In the genomic region with DNA sequence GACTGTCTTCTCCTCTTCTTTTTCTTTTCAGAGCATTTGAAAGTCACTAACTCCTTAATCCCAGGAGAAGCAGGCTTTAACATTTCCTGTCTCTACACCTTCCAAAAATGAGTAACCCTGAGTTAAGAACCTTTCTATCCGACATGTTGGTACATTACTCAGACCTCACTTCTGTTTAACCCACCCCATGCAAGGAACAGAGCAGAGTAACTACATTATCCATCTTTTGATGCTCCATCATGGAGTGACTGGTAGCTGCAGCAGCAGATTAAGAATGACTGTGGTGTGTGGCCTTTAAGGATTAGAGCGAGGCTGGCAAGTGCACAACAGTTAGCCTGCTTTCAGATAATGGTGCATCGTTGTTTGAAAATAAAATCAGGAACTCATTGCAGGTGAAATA, we compare ENCODE assay signal across 9 cellular contexts. TPM values are rescaled to one million over a fixed set of nuclear protein-coding genes. Genes with fewer than 3 reads are reported as not detected.
DNase-seq lines count a peak whose midpoint lies in the region; ATAC-seq and TF ChIP-seq lines count a peak whose summit lies in the region.
"Had no signal": no experiment of that assay in that cellular context is flagged by ENCODE, and none has a peak within 500 bp of the region (broad histone marks: within the 10 kb centered on the region; RNA-seq: fewer than 3 reads in every experiment).

No MANE protein-coding gene starts in this region.

- H3K27me3 Mint-ChIP-seq in activated naive CD4-positive, alpha-beta T cell treated with anti-CD3 and anti-CD28 coated beads, Interleukin-2, amount 50 U/mL, for 24 hours: no peaks in the 10 kb centered on the region

- in situ Hi-C loops in astrocyte of the spinal cord (cut with HindIII; ENCODE audit: low sequenced_read_pairs): no loop called here

- H3K9me3 Mint-ChIP-seq in activated naive CD4-positive, alpha-beta T cell treated with anti-CD3 and anti-CD28 coated beads, Interleukin-2, amount 50 U/mL, for 24 hours: no peaks in the 10 kb centered on the region

- peaks cover 65% of the 10 kb centered on the region for H3K4me1 Mint-ChIP-seq in activated naive CD4-positive, alpha-beta T cell treated with anti-CD3 and anti-CD28 coated beads, Interleukin-2, amount 50 U/mL, for 24 hours

- intact Hi-C loops in right lobe of liver (cut with DNase I): no loop called here

- ATAC-seq in right lobe of liver (no peak), HG03460 (IDR thresholded peaks at IDR 0.05; ENCODE audit: unreplicated experiment) (no peak)

- peak overlapping the region; percentile 94 for H3K4me3 Mint-ChIP-seq in activated naive CD4-positive, alpha-beta T cell treated with anti-CD3 and anti-CD28 coated beads, Interleukin-2, amount 50 U/mL, for 24 hours

- H3K9me3 ChIP-seq in right lobe of liver (no peaks in the 10 kb centered on the region), tibial nerve (no peaks in the 10 kb centered on the region)

- no peak for TF ChIP-seq CTCF in astrocyte of the spinal cord (IDR thresholded peaks at IDR 0.05; ENCODE audit: low read depth, low read length)
- TF ChIP-seq CTCF in right lobe of liver (IDR thresholded peaks at IDR 0.05): no peak
- TF ChIP-seq CTCF in tibial nerve (IDR thresholded peaks at IDR 0.05): no peak

- 52% methylated on average over 3 of the region's 3 CpGs for WGBS in right lobe of liver (ENCODE audit: insufficient coverage, low coverage, low lambda C conversion rate, missing lambda C conversion rate)
- 57 to 65% methylated on average over 3 of the region's 3 CpGs for WGBS in tibial nerve, 2 donors

- peak overlapping the region; percentile 76 to 93 (median 79) for H3K27ac ChIP-seq in right lobe of liver
- H3K27ac ChIP-seq in tibial nerve: peak overlapping the region in 3 of 4 donors; percentile 88 to 95 (median 92)

- H3K36me3 ChIP-seq in right lobe of liver (no peaks in the 10 kb centered on the region), tibial nerve (no peaks in the 10 kb centered on the region)

- no peak for TF ChIP-seq POLR2A in right lobe of liver (IDR thresholded peaks at IDR 0.05)
- no peak for TF ChIP-seq POLR2A in tibial nerve (IDR thresholded peaks at IDR 0.05)

- H3K4me3 ChIP-seq in astrocyte of the spinal cord (ENCODE audit: low read depth, low read length) (peak overlapping the region; percentile 17), right lobe of liver (no peak overlapping the region), tibial nerve (peak overlapping the region in 1 of 4 donors; percentile 29)

- no peak for TF ChIP-seq EP300 in tibial nerve (IDR thresholded peaks at IDR 0.05)

- no peak for DNase-seq in activated naive CD4-positive, alpha-beta T cell treated with Interleukin-2 at 50 U/mL for 16 hours
- peak; percentile 22 for DNase-seq in astrocyte of the spinal cord (ENCODE audit: low read depth, low spot score)
- DNase-seq in right lobe of liver: no peak
- DNase-seq in tibial nerve (ENCODE audit: low spot score in 2 of 2): no peak
- no peak for DNase-seq in SKM-1 (lab: John Stamatoyannopoulos, UW; ENCODE audit: unreplicated experiment)
- no peak for DNase-seq in NCI-H526 treated with DMSO at 0.1 percent for 48 hours (lab: John Stamatoyannopoulos, UW)
- DNase-seq: KBM-7 had no signal

- H3K4me1 ChIP-seq in right lobe of liver (peaks cover 0 to 46% (median 19%) of the 10 kb centered on the region in 4 donors), tibial nerve (peaks cover 0 to 57% (median 34%) of the 10 kb centered on the region in 4 donors)

- peaks cover 5% of the 10 kb centered on the region for H3K36me3 Mint-ChIP-seq in activated naive CD4-positive, alpha-beta T cell treated with anti-CD3 and anti-CD28 coated beads, Interleukin-2, amount 50 U/mL, for 24 hours

- no peaks in the 10 kb centered on the region for H3K27me3 ChIP-seq in right lobe of liver
- no peaks in the 10 kb centered on the region for H3K27me3 ChIP-seq in tibial nerve

- H3K27ac Mint-ChIP-seq in activated naive CD4-positive, alpha-beta T cell treated with anti-CD3 and anti-CD28 coated beads, Interleukin-2, amount 50 U/mL, for 24 hours: no peak overlapping the region

RNA-seq across cellular contexts. Expression of gene TRAF3IP2, which starts 2.0 kb away (rescaled TPM):
- total RNA-seq in right lobe of liver (10 to 100 TPM in 2 of 6 experiments, 1 to 10 TPM in 4; 5.0 to 21.9 (median 8.6) TPM), tibial nerve (10 to 100 TPM; 17.2 to 30.6 (median 19.7) TPM)
